In genomic region chr5:115599924-115600323, GRCh38 we compare ENCODE assay signal across 17 cellular contexts. TPM values are rescaled to one million over a fixed set of nuclear protein-coding genes. Genes with fewer than 3 reads are reported as not detected.
A peak's percentile ranks its signal among the peaks of the same experiment; 100 is the strongest.
DNase-seq lines count a peak whose midpoint lies in the region; ATAC-seq, FAIRE-seq and TF ChIP-seq lines count a peak whose summit lies in the region.
"Had no signal": no experiment of that assay in that cellular context is flagged by ENCODE, and none has a peak within 500 bp of the region (broad histone marks: within the 10 kb centered on the region; RNA-seq: fewer than 3 reads in every experiment).

No MANE protein-coding gene starts in this region.

- H3K4me1 ChIP-seq in right cardiac atrium (ENCODE audit: control insufficient read depth, insufficient read depth, low read length), result no peaks in the 10 kb centered on the region

- TF ChIP-seq POLR2A in GM12892 (IDR thresholded peaks at IDR 0.05; ENCODE audit: low read depth, low read length), result no peak

- no peak for DNase-seq in right cardiac atrium
- DNase-seq in left ventricle myocardium superior, result no peak
- no peak for DNase-seq in naive B cell
- DNase-seq in hypothalamus (lab: John Stamatoyannopoulos, UW), result no peak
- DNase-seq in A172 (ENCODE audit: low spot score), result no peak
- no peak for DNase-seq in GM12892 (ENCODE audit: insufficient read length)
- DNase-seq: activated T-cell treated with anti-CD3 and anti-CD28 coated beads, Interleukin-2, amount 50 U/mL, for 72 hours; cerebellar nuclear complex; erythroblast; NCI-H1436 treated with DMSO at 0.1 percent for 48 hours; NCI-H82; SHP77 treated with DMSO at 0.1 percent for 48 hours; WERI-Rb-1 had no signal

- WGBS in right cardiac atrium, result 34% methylated on average over 2 of the region's 2 CpGs

- no peaks in the 10 kb centered on the region for H3K9me3 ChIP-seq in right cardiac atrium (ENCODE audit: control insufficient read depth, low read length)

- H3K4me3 ChIP-seq in right cardiac atrium (ENCODE audit: low read length), result no peak overlapping the region

- H3K4me1 Mint-ChIP-seq in activated T-helper 17 cell treated with anti-CD3 and anti-CD28 coated beads, Interleukin-2, amount 50 U/mL, for 72 hours, result peaks cover 20% of the 10 kb centered on the region
- H3K4me1 Mint-ChIP-seq in naive B cell, result peaks cover 24 to 43% (median 37%) of the 10 kb centered on the region in 3 donors

- H3K4me3 Mint-ChIP-seq in activated T-helper 17 cell treated with anti-CD3 and anti-CD28 coated beads, Interleukin-2, amount 50 U/mL, for 72 hours, result peak overlapping the region; percentile 3
- H3K4me3 Mint-ChIP-seq in naive B cell, result peak overlapping the region in 7 of 8 donors; percentile 21 to 80 (median 55)

- H3K27ac ChIP-seq in right cardiac atrium (ENCODE audit: low read length), result peak overlapping the region; percentile 7
- H3K27ac ChIP-seq: WERI-Rb-1 had no signal

- H3K27me3 ChIP-seq in right cardiac atrium (ENCODE audit: control insufficient read depth, insufficient read depth), result no peaks in the 10 kb centered on the region

- H3K27ac Mint-ChIP-seq in activated T-helper 17 cell treated with anti-CD3 and anti-CD28 coated beads, Interleukin-2, amount 50 U/mL, for 72 hours, result no peak overlapping the region
- peak overlapping the region; percentile 62 to 90 (median 73) for H3K27ac Mint-ChIP-seq in naive B cell

- peaks cover 7% of the 10 kb centered on the region for H3K36me3 Mint-ChIP-seq in activated T-helper 17 cell treated with anti-CD3 and anti-CD28 coated beads, Interleukin-2, amount 50 U/mL, for 72 hours (ENCODE audit: low read depth)
- H3K36me3 Mint-ChIP-seq in naive B cell, result no peaks in the 10 kb centered on the region

- H3K27me3 Mint-ChIP-seq in activated T-helper 17 cell treated with anti-CD3 and anti-CD28 coated beads, Interleukin-2, amount 50 U/mL, for 72 hours, result no peaks in the 10 kb centered on the region
- H3K27me3 Mint-ChIP-seq in naive B cell, result no peaks in the 10 kb centered on the region

- ATAC-seq in right cardiac atrium, result no peak
- ATAC-seq in left ventricle myocardium superior, result no peak
- ATAC-seq in activated T-helper 17 cell treated with anti-CD3 and anti-CD28 coated beads, Interleukin-2, amount 50 U/mL, for 72 hours (replicated peaks), result no peak
- no peak for ATAC-seq in naive B cell (ENCODE audit: low read depth in 2 of 2)
- no peak for ATAC-seq in activated CD4-positive, CD25-positive, alpha-beta regulatory T cell treated with anti-CD3 and anti-CD28 coated beads, Interleukin-2, amount 50 U/mL, for 24 hours
- ATAC-seq: activated T-cell treated with anti-CD3 and anti-CD28 coated beads, Interleukin-2, amount 50 U/mL, for 72 hours had no signal

- H3K9me3 Mint-ChIP-seq in activated T-helper 17 cell treated with anti-CD3 and anti-CD28 coated beads, Interleukin-2, amount 50 U/mL, for 72 hours, result no peaks in the 10 kb centered on the region
- no peaks in the 10 kb centered on the region for H3K9me3 Mint-ChIP-seq in naive B cell
- H3K9me3 Mint-ChIP-seq: activated T-cell treated with anti-CD3 and anti-CD28 coated beads, Interleukin-2, amount 50 U/mL, for 72 hours had no signal

- intact Hi-C loops in right cardiac atrium (cut with DNase I) (no loop called here), left ventricle myocardium superior (cut with micrococcal nuclease) (no loop called here)

- no peak for FAIRE-seq in GM12892 (lab: Jason Lieb, UNC)
- FAIRE-seq: small intestine had no signal

RNA-seq across cellular contexts. Expression of gene TICAM2, which starts 2.4 kb away (rescaled TPM):
- total RNA-seq in right cardiac atrium (1 to 10 TPM; 3.2 to 4.3 (median 3.7) TPM), left ventricle myocardium superior (3.0 TPM)
- polyA plus RNA-seq in right cardiac atrium (1.5 TPM), naive B cell (ENCODE audit: low read depth in 6 of 6) (1 to 10 TPM in 3 of 6 donors, under 1 TPM in 2, not detected in 1; 0.89 to 2.3 (median 1.3) TPM)
- total RNA-seq in activated T-helper 17 cell treated with anti-CD3 and anti-CD28 coated beads, Interleukin-2, amount 50 U/mL, for 72 hours, result 1 to 10 TPM in 1 of 2 donors, under 1 TPM in 1; 0.56 to 3.6 TPM
- total RNA-seq in A172 (2014; rRNA removed; shearing (Covaris generic)), result 10.0 and 11.1 TPM in 2 replicates
- 7.1 TPM for polyA plus RNA-seq in GM12892 (2012; ENCODE audit: missing spikeins)
- total RNA-seq: G401 had no signal

RNA-seq across cellular contexts. Expression of gene TMED7, which starts 25.9 kb away (rescaled TPM):
- 100 to 1,000 TPM in 1 of 4 donors, 10 to 100 TPM in 3; 74.0 to 111 (median 83.2) TPM for total RNA-seq in right cardiac atrium
- polyA plus RNA-seq in right cardiac atrium, result 38.9 TPM
- 66.7 TPM for total RNA-seq in left ventricle myocardium superior
- total RNA-seq in activated T-helper 17 cell treated with anti-CD3 and anti-CD28 coated beads, Interleukin-2, amount 50 U/mL, for 72 hours, result 10 to 100 TPM; 26.9 to 39.7 TPM
- 10 to 100 TPM; 15.6 to 43.4 (median 27.8) TPM for polyA plus RNA-seq in naive B cell (ENCODE audit: low read depth in 6 of 6)
- 147 and 165 TPM in 2 replicates for total RNA-seq in A172 (2014; rRNA removed; shearing (Covaris generic))
- 25.1 TPM for polyA plus RNA-seq in GM12892 (2012; ENCODE audit: missing spikeins)

RNA-seq across cellular contexts. Expression of gene FEM1C, which starts 55.3 kb away (rescaled TPM):
- total RNA-seq in right cardiac atrium (10 to 100 TPM; 19.3 to 29.5 (median 22.1) TPM), left ventricle myocardium superior (43.1 TPM)
- polyA plus RNA-seq in right cardiac atrium (8.4 TPM), naive B cell (ENCODE audit: low read depth in 6 of 6) (1 to 10 TPM in 5 of 6 donors, not detected in 1; 1.2 to 2.7 (median 1.6) TPM)
- 10 to 100 TPM; 14.2 to 33.7 TPM for total RNA-seq in activated T-helper 17 cell treated with anti-CD3 and anti-CD28 coated beads, Interleukin-2, amount 50 U/mL, for 72 hours
- total RNA-seq in A172 (2014; rRNA removed; shearing (Covaris generic)), result 21.1 and 21.3 TPM in 2 replicates
- 11.9 TPM for polyA plus RNA-seq in GM12892 (2012; ENCODE audit: missing spikeins)
